22 cellular contexts compared by ENCODE assay signal in genomic region chr1:186440584-186440983, GRCh38. TPM values are rescaled to one million over a fixed set of nuclear protein-coding genes. Genes with fewer than 3 reads are reported as not detected.
DNase-seq lines count a peak whose midpoint lies in the region; ATAC-seq and TF ChIP-seq lines count a peak whose summit lies in the region.
"Had no signal": no experiment of that assay in that cellular context is flagged by ENCODE, and none has a peak within 500 bp of the region (broad histone marks: within the 10 kb centered on the region; RNA-seq: fewer than 3 reads in every experiment).

No MANE protein-coding gene starts in this region.

- in situ Hi-C loops in mammary epithelial cell (cut with MboI; ENCODE audit: low sequenced_read_pairs in 2 of 2), result no loop called here

- H3K4me2 ChIP-seq in mammary epithelial cell (ENCODE audit: insufficient read depth, low read depth, low read length), result no peak overlapping the region

- H3K27ac ChIP-seq in breast epithelium, result no peak overlapping the region
- peak overlapping the region; percentile 18 for H3K27ac ChIP-seq in mammary epithelial cell (ENCODE audit: insufficient read depth, low read depth, low read length)
- H3K27ac ChIP-seq: body of pancreas, thoracic aorta, VCaP had no signal

- BruUV-seq in MCF 10A (replicated peaks; lab: Mats Ljungman, UMichigan), result no TSS peak
- no TSS peak for BruUV-seq in mammary epithelial cell (replicated peaks; lab: Mats Ljungman, UMichigan)

- H3K27ac Mint-ChIP-seq in MCF 10A (ENCODE audit: low read depth, unreplicated experiment), result no peak overlapping the region
- H3K27ac Mint-ChIP-seq in stimulated activated effector memory CD8-positive, alpha-beta T cell treated with anti-CD3 and anti-CD28 coated beads, Interleukin-12 subunit alpha, Interleukin-12 subunit beta, amount 100 ng/mL, for 72 hours, result peak overlapping the region; percentile 15
- H3K27ac Mint-ChIP-seq: naive thymus-derived CD4-positive, alpha-beta T cell had no signal

- no peak for TF ChIP-seq CTCF in MCF 10A (IDR thresholded peaks at IDR 0.05; ENCODE audit: unreplicated experiment)
- no peak for TF ChIP-seq CTCF in breast epithelium (IDR thresholded peaks at IDR 0.05)
- no peak for TF ChIP-seq CTCF in mammary epithelial cell (conservative IDR thresholded peaks at IDR 0.05 in 1 of 2, IDR thresholded peaks at IDR 0.05 in 1 of 2; ENCODE audit: extremely low read depth in 1 of 2, insufficient read depth in 1 of 2, low read depth in 1 of 2, low read length in 2 of 2)

- H3K9me3 ChIP-seq in breast epithelium (no peaks in the 10 kb centered on the region), mammary epithelial cell (replicated peaks; ENCODE audit: insufficient read depth, low read length) (no peaks in the 10 kb centered on the region)
- H3K9me3 ChIP-seq: body of pancreas, Caco-2, thoracic aorta had no signal

- TF ChIP-seq POLR2A in breast epithelium (IDR thresholded peaks at IDR 0.05), result no peak

- H3K4me3 Mint-ChIP-seq in MCF 10A (ENCODE audit: unreplicated experiment), result no peak overlapping the region
- H3K4me3 Mint-ChIP-seq in stimulated activated effector memory CD8-positive, alpha-beta T cell treated with anti-CD3 and anti-CD28 coated beads, Interleukin-12 subunit alpha, Interleukin-12 subunit beta, amount 100 ng/mL, for 72 hours, result no peak overlapping the region
- H3K4me3 Mint-ChIP-seq: naive thymus-derived CD4-positive, alpha-beta T cell had no signal

- peaks cover 15% of the 10 kb centered on the region for H3K4me1 Mint-ChIP-seq in MCF 10A (ENCODE audit: insufficient read depth, unreplicated experiment)
- peaks cover 7% of the 10 kb centered on the region for H3K4me1 Mint-ChIP-seq in stimulated activated effector memory CD8-positive, alpha-beta T cell treated with anti-CD3 and anti-CD28 coated beads, Interleukin-12 subunit alpha, Interleukin-12 subunit beta, amount 100 ng/mL, for 72 hours

- H3K27me3 ChIP-seq in breast epithelium, result no peaks in the 10 kb centered on the region
- no peaks in the 10 kb centered on the region for H3K27me3 ChIP-seq in mammary epithelial cell (ENCODE audit: insufficient read depth, low read length)
- H3K27me3 ChIP-seq: body of pancreas had no signal

- H3K79me2 ChIP-seq in mammary epithelial cell (ENCODE audit: insufficient read depth, low read length), result no peaks in the 10 kb centered on the region

- H3K9ac ChIP-seq in mammary epithelial cell (ENCODE audit: insufficient read depth, low read length), result no peak overlapping the region

- WGBS in mammary epithelial cell (ENCODE audit: low coverage, missing lambda C conversion rate), result 62% methylated on average over 3 of the region's 3 CpGs

- H3K4me3 ChIP-seq in breast epithelium (no peak overlapping the region), mammary epithelial cell (replicated peaks in 1 of 3; ENCODE audit: insufficient read depth in 1 of 3, low read depth in 2 of 3, low read length in 3 of 3) (no peak overlapping the region)
- H3K4me3 ChIP-seq: body of pancreas, thoracic aorta had no signal

- DNase-seq in MCF 10A (ENCODE audit: unreplicated experiment) (peak; percentile 18), breast epithelium (ENCODE audit: low spot score in 2 of 2) (no peak), NCI-H748 treated with DMSO at 0.1 percent for 48 hours (lab: John Stamatoyannopoulos, UW) (peak; percentile 82), mammary epithelial cell (peak; percentile 74), HEK293T (ENCODE audit: extremely low spot score) (no peak), NOMO-1 treated with DMSO at 0.1 percent for 48 hours (lab: John Stamatoyannopoulos, UW; ENCODE audit: unreplicated experiment) (no peak)
- DNase-seq in stimulated activated effector memory CD8-positive, alpha-beta T cell treated with anti-CD3 and anti-CD28 coated beads, Interleukin-12 subunit alpha, Interleukin-12 subunit beta, amount 100 ng/mL, for 72 hours (ENCODE audit: low spot score in 2 of 2), result no peak
- DNase-seq in activated CD8-positive, alpha-beta memory T cell treated with anti-CD3 and anti-CD28 coated beads, Interleukin-2, amount 50 U/mL, for 48 hours, result no peak
- DNase-seq: activated CD8-positive, alpha-beta memory T cell treated with anti-CD3 and anti-CD28 coated beads for 24 hours; activated gamma-delta T cell treated with Interleukin-2 at 50 U/mL for 16 hours; body of pancreas; Caco-2; kidney; naive thymus-derived CD4-positive, alpha-beta T cell; NCI-H524 treated with DMSO at 0.1 percent for 48 hours had no signal

- no peaks in the 10 kb centered on the region for H3K36me3 ChIP-seq in breast epithelium
- no peaks in the 10 kb centered on the region for H3K36me3 ChIP-seq in mammary epithelial cell (ENCODE audit: insufficient read depth, low read length)

- ATAC-seq in stimulated activated effector memory CD8-positive, alpha-beta T cell treated with anti-CD3 and anti-CD28 coated beads, Interleukin-12 subunit alpha, Interleukin-12 subunit beta, amount 100 ng/mL, for 72 hours, result peak; percentile 42
- ATAC-seq: body of pancreas; HCT116; naive thymus-derived CD4-positive, alpha-beta T cell had no signal

- H3K4me1 ChIP-seq in breast epithelium (no peaks in the 10 kb centered on the region), mammary epithelial cell (ENCODE audit: insufficient read depth, low read length) (peaks cover 12% of the 10 kb centered on the region)
- H3K4me1 ChIP-seq: body of pancreas had no signal

- H4K20me1 ChIP-seq in mammary epithelial cell (ENCODE audit: insufficient read depth, low read length), result no peaks in the 10 kb centered on the region

- POLR2A ChIA-PET in MCF 10A (lab: Yijun Ruan, JAX), result interaction anchor here (0.7 to 1.2 kb wide), 3 partner anchors 13 to 389 kb away, joined by 3 read pairs; no protein-coding TSS in a partner anchor
- POLR2A ChIA-PET in HEK293T (lab: Yijun Ruan, JAX), result no interaction called here

- H3K27me3 Mint-ChIP-seq in MCF 10A (ENCODE audit: insufficient read depth, unreplicated experiment), result no peaks in the 10 kb centered on the region
- H3K27me3 Mint-ChIP-seq: naive thymus-derived CD4-positive, alpha-beta T cell had no signal

- CTCF ChIA-PET in MCF 10A (lab: Yijun Ruan, JAX), result interaction anchor here (0.7 kb wide), 1 partner anchor 14 kb away, joined by 3 read pairs; no protein-coding TSS in a partner anchor
- CTCF ChIA-PET in mammary epithelial cell (lab: Charles Lee; ENCODE audit: low non-redundant PET), result no interaction called here
- CTCF ChIA-PET in HEK293T (lab: Yijun Ruan, JAX), result no interaction called here

- dilution Hi-C loops in mammary epithelial cell (cut with HindIII; ENCODE audit: low sequenced_read_pairs), result no loop called here

- H3K9me3 Mint-ChIP-seq in MCF 10A (ENCODE audit: unreplicated experiment), result no peaks in the 10 kb centered on the region
- no peaks in the 10 kb centered on the region for H3K9me3 Mint-ChIP-seq in stimulated activated effector memory CD8-positive, alpha-beta T cell treated with anti-CD3 and anti-CD28 coated beads, Interleukin-12 subunit alpha, Interleukin-12 subunit beta, amount 100 ng/mL, for 72 hours
- H3K9me3 Mint-ChIP-seq: naive thymus-derived CD4-positive, alpha-beta T cell had no signal

- peaks cover 10% of the 10 kb centered on the region for H3K36me3 Mint-ChIP-seq in MCF 10A (ENCODE audit: insufficient read depth, unreplicated experiment)
- H3K36me3 Mint-ChIP-seq in stimulated activated effector memory CD8-positive, alpha-beta T cell treated with anti-CD3 and anti-CD28 coated beads, Interleukin-12 subunit alpha, Interleukin-12 subunit beta, amount 100 ng/mL, for 72 hours, result no peaks in the 10 kb centered on the region

- intact Hi-C loops in MCF 10A (cut with micrococcal nuclease), result no loop called here
- intact Hi-C loops in breast epithelium (cut with DNase I; ENCODE audit: low total_unique reads), result no loop called here
- intact Hi-C loops in mammary epithelial cell (cut with micrococcal nuclease), result no loop called here

- H2AFZ ChIP-seq in mammary epithelial cell (ENCODE audit: low read depth, low read length), result no peak overlapping the region

TF ChIP-seq in HEK293T, 16 proteins besides CTCF, POLR2A, EP300 and RAD21:
- no peak for TF ChIP-seq ELF4 (IDR thresholded peaks at IDR 0.05)
- TF ChIP-seq SUZ12 (IDR thresholded peaks at IDR 0.05), result no peak

RNA-seq across cellular contexts. Expression of gene PDC, which starts 20.3 kb away (rescaled TPM):
- total RNA-seq in MCF 10A (2022) (not detected in 2 replicates), breast epithelium (not detected), mammary epithelial cell (not detected)
- polyA plus RNA-seq in mammary epithelial cell, result not detected
- not detected for polyA minus RNA-seq in mammary epithelial cell
- total RNA-seq: body of pancreas; Caco-2; glomerular endothelial cell; kidney; naive thymus-derived CD4-positive, alpha-beta T cell; pulmonary artery endothelial cell; SK-MEL-5; thoracic aorta had no signal
- polyA plus RNA-seq: AG04450; naive thymus-derived CD4-positive, alpha-beta T cell had no signal

Comparison
In these comparisons a context has a peak if more than half of its experiments do, and no peak if none do; other contexts are left out.
1. DNase-seq: peak in MCF 10A (single experiment), NCI-H748 treated with DMSO at 0.1 percent for 48 hours (single experiment) and mammary epithelial cell (single experiment); none in breast epithelium (0 of 2), stimulated activated effector memory CD8-positive, alpha-beta T cell treated with anti-CD3 and anti-CD28 coated beads, Interleukin-12 subunit alpha, Interleukin-12 subunit beta, amount 100 ng/mL, for 72 hours (0 of 2), HEK293T (single experiment), NOMO-1 treated with DMSO at 0.1 percent for 48 hours (single experiment) and activated CD8-positive, alpha-beta memory T cell treated with anti-CD3 and anti-CD28 coated beads, Interleukin-2, amount 50 U/mL, for 48 hours (single experiment).